21 cellular contexts compared by ENCODE assay signal in genomic region chr1:197771904-197772561, GRCh38. TPM values are rescaled to one million over a fixed set of nuclear protein-coding genes. Genes with fewer than 3 reads are reported as not detected.
DNase-seq lines count a peak whose midpoint lies in the region; ATAC-seq and TF ChIP-seq lines count a peak whose summit lies in the region.
"Had no signal": no experiment of that assay in that cellular context is flagged by ENCODE, and none has a peak within 500 bp of the region (broad histone marks: within the 10 kb centered on the region; RNA-seq: fewer than 3 reads in every experiment).

No MANE protein-coding gene starts in this region.

- no peaks in the 10 kb centered on the region for H3K9me2 ChIP-seq in OCI-LY1 (ENCODE audit: low read depth, low read length)

- no peaks in the 10 kb centered on the region for H3K9me3 ChIP-seq in CD4-positive, alpha-beta T cell (ENCODE audit: control insufficient read depth, low read length)
- no peaks in the 10 kb centered on the region for H3K9me3 ChIP-seq in OCI-LY1 (ENCODE audit: low read length)
- H3K9me3 ChIP-seq in BE2C: no peaks in the 10 kb centered on the region
- H3K9me3 ChIP-seq: BLaER1, spleen had no signal

- no peak for TF ChIP-seq CTCF in CD4-positive, alpha-beta T cell (IDR thresholded peaks at IDR 0.05)
- no peak for TF ChIP-seq CTCF in OCI-LY1 (IDR thresholded peaks at IDR 0.05; ENCODE audit: low read length)
- TF ChIP-seq CTCF in BE2C (IDR thresholded peaks at IDR 0.05; ENCODE audit: low read depth, low read length): no peak

- H3K36me3 Mint-ChIP-seq in CD4-positive, alpha-beta T cell (ENCODE audit: low read depth): peaks cover 23% of the 10 kb centered on the region
- H3K36me3 Mint-ChIP-seq in dendritic cell treated with granulocyte-macrophage colony-stimulating factor and Interleukin-4, amounts not matched to agents 40 ng/mL and 50 ng/mL, for 4 days (ENCODE audit: low read depth): peaks cover 33% of the 10 kb centered on the region
- H3K36me3 Mint-ChIP-seq: neural progenitor cell had no signal

- CTCF ChIA-PET in CD4-positive, alpha-beta T cell (lab: Charles Lee): interaction anchor here (0.9 to 2.0 kb wide), 2 partner anchors 12 to 56 kb away, joined by 3 to 6 read pairs; no protein-coding TSS in a partner anchor

- H3K9ac ChIP-seq in OCI-LY1 (ENCODE audit: low read length): no peak overlapping the region
- H3K9ac ChIP-seq: BLaER1, neural progenitor cell had no signal

- peak; percentile 34 for DNase-seq in CD1c-positive myeloid dendritic cell (ENCODE audit: extremely low spot score)
- no peak for DNase-seq in CD4-positive, alpha-beta T cell
- no peak for DNase-seq in BE2C
- no peak for DNase-seq in NCI-H146 (lab: John Stamatoyannopoulos, UW)
- no peak for DNase-seq in Kasumi-1 (lab: John Stamatoyannopoulos, UW)
- DNase-seq: activated CD4-positive, alpha-beta T cell treated with anti-CD3 and anti-CD28 coated beads, Interleukin-2, amount 50 U/mL, for 4 hours; activated effector memory CD4-positive, alpha-beta T cell treated with Interleukin-2 at 50 U/mL for 16 hours; amygdala; cerebellar nuclear complex; DMS79; hypothalamus; kidney; mesendoderm; NCI-H187; NCI-H226; spleen had no signal

- no peak overlapping the region for H3K27ac ChIP-seq in CD4-positive, alpha-beta T cell (ENCODE audit: low read depth, low read length)
- peak overlapping the region; percentile 3 for H3K27ac ChIP-seq in OCI-LY1 (ENCODE audit: low read depth, low read length, poor library complexity, severe bottlenecking)
- H3K27ac ChIP-seq: BLaER1, neural progenitor cell, SJSA1, spleen had no signal

- peaks cover 46% of the 10 kb centered on the region for H3K4me1 ChIP-seq in OCI-LY1 (ENCODE audit: insufficient read depth, low read length, severe bottlenecking)
- 0 out of 2 replicates have a peak, but pooled peaks cover 4% of the 10 kb centered on the region for H3K4me1 ChIP-seq in BE2C

- H2AFZ ChIP-seq in OCI-LY1 (ENCODE audit: low read length): no peak overlapping the region
- H2AFZ ChIP-seq: neural progenitor cell had no signal

- no peaks in the 10 kb centered on the region for H3K27me3 ChIP-seq in CD4-positive, alpha-beta T cell (ENCODE audit: control insufficient read depth, insufficient read depth, low read length)
- H3K27me3 ChIP-seq in OCI-LY1 (ENCODE audit: insufficient read depth, low read length) (no peaks in the 10 kb centered on the region), BE2C (no peaks in the 10 kb centered on the region)
- H3K27me3 ChIP-seq: SJSA1, spleen had no signal

- H3K4me2 ChIP-seq in OCI-LY1 (ENCODE audit: low read length): no peak overlapping the region
- H3K4me2 ChIP-seq: neural progenitor cell had no signal

- H3K4me3 Mint-ChIP-seq in CD4-positive, alpha-beta T cell: peak overlapping the region; percentile 88
- peak overlapping the region; percentile 80 for H3K4me3 Mint-ChIP-seq in dendritic cell treated with granulocyte-macrophage colony-stimulating factor and Interleukin-4, amounts not matched to agents 40 ng/mL and 50 ng/mL, for 4 days

- peaks cover 3% of the 10 kb centered on the region; the same call in 1 of the 2 replicates for H3F3A ChIP-seq in OCI-LY1 (ENCODE audit: insufficient read depth, low read length)

- POLR2A ChIA-PET in CD4-positive, alpha-beta T cell (lab: Charles Lee): no interaction called here

- H3K27me3 Mint-ChIP-seq in CD4-positive, alpha-beta T cell: no peaks in the 10 kb centered on the region
- H3K27me3 Mint-ChIP-seq in dendritic cell treated with granulocyte-macrophage colony-stimulating factor and Interleukin-4, amounts not matched to agents 40 ng/mL and 50 ng/mL, for 4 days: no peaks in the 10 kb centered on the region

- H3K36me3 ChIP-seq in OCI-LY1 (ENCODE audit: insufficient read depth, low read length) (peaks cover 10% of the 10 kb centered on the region; the same call in 1 of the 2 replicates), BE2C (0 out of 2 replicates have a peak, but pooled peaks cover 2% of the 10 kb centered on the region)
- H3K36me3 ChIP-seq: BLaER1, neural progenitor cell had no signal

- peaks cover 42% of the 10 kb centered on the region for H3K79me2 ChIP-seq in OCI-LY1 (ENCODE audit: insufficient read depth, low read length)

- ATAC-seq in CD4-positive, alpha-beta T cell (ENCODE audit: poor library complexity): no peak

- H3K4me1 Mint-ChIP-seq in CD4-positive, alpha-beta T cell (ENCODE audit: low read depth): peaks cover 82% of the 10 kb centered on the region
- peaks cover 60% of the 10 kb centered on the region for H3K4me1 Mint-ChIP-seq in dendritic cell treated with granulocyte-macrophage colony-stimulating factor and Interleukin-4, amounts not matched to agents 40 ng/mL and 50 ng/mL, for 4 days (ENCODE audit: low read depth)

- intact Hi-C loops in CD4-positive, alpha-beta T cell (cut with DNase I, micrococcal nuclease): loop anchor here (5.0 to 10.0 kb wide), 3 partner anchors 140 to 403 kb away; partner anchors contain the start of gene NEK7 (in 1 of the 2)
- intact Hi-C loops in dendritic cell treated with granulocyte-macrophage colony-stimulating factor and Interleukin-4, amounts not matched to agents 40 ng/mL and 50 ng/mL, for 4 days (cut with micrococcal nuclease): loop anchor here (5.0 kb wide), 1 partner anchor 35 kb away; no protein-coding TSS in a partner anchor

- H4K20me1 ChIP-seq in OCI-LY1 (ENCODE audit: insufficient read depth, low read length): no peaks in the 10 kb centered on the region
- H4K20me1 ChIP-seq: BLaER1 had no signal

- no peaks in the 10 kb centered on the region for H3K9me3 Mint-ChIP-seq in CD4-positive, alpha-beta T cell
- H3K9me3 Mint-ChIP-seq in dendritic cell treated with granulocyte-macrophage colony-stimulating factor and Interleukin-4, amounts not matched to agents 40 ng/mL and 50 ng/mL, for 4 days: no peaks in the 10 kb centered on the region
- H3K9me3 Mint-ChIP-seq: neural progenitor cell had no signal

- H3K27ac Mint-ChIP-seq in CD4-positive, alpha-beta T cell: peak overlapping the region; percentile 84
- H3K27ac Mint-ChIP-seq in dendritic cell treated with granulocyte-macrophage colony-stimulating factor and Interleukin-4, amounts not matched to agents 40 ng/mL and 50 ng/mL, for 4 days: peak overlapping the region; percentile 90
- H3K27ac Mint-ChIP-seq: neural progenitor cell had no signal

- H3K4me3 ChIP-seq in OCI-LY1 (ENCODE audit: low read depth, low read length, poor library complexity, severe bottlenecking): no peak overlapping the region
- no peak overlapping the region for H3K4me3 ChIP-seq in BE2C (ENCODE audit: low read depth, low read length)
- H3K4me3 ChIP-seq: BLaER1, neural progenitor cell, SJSA1, spleen had no signal

RNA-seq across cellular contexts. Expression of gene DENND1B, which starts 3.2 kb away (rescaled TPM):
- 10 to 100 TPM; 23.9 to 26.5 TPM for total RNA-seq in CD4-positive, alpha-beta T cell
- 9.0 TPM for polyA plus RNA-seq in BE2C (2012; ENCODE audit: insufficient read depth, insufficient read length, low read depth)
